ENCODE assay signal across 26 cellular contexts in the genomic region with DNA sequence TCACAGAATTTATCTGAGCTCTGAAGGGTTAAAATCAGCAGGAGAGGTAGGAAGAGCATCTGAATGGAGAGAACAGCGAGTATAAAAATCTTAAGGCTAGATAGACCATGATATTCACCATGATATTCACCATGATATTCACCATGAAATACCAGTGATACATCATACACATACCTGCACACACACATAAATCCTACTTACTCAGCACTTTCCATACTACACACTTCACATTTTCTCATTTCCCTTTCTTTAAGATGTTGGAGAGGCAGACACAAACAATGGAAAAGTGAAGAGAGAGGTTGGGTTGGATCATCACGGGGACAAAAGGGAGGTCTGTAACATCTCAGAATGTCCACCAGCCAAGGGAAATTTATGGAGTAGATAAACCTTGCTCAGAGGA.
"Had no signal": no experiment of that assay in that cellular context is flagged by ENCODE, and none has a peak within 500 bp of the region (broad histone marks: within the 10 kb centered on the region; RNA-seq: fewer than 3 reads in every experiment).

No MANE protein-coding gene starts in this region.

- H3K27me3 ChIP-seq: esophagus squamous epithelium, gastrocnemius medialis, left lung had no signal

- DNase-seq: cortex of kidney; effector CD8-positive, alpha-beta T cell; effector memory CD8-positive, alpha-beta T cell; endodermal cell; erythroblast; esophagus squamous epithelium; foreskin fibroblast; foreskin melanocyte; gastrocnemius medialis; glutamatergic neuron; head of caudate nucleus; heart right ventricle; hippocampal formation; left cardiac atrium; left lung; left ventricle myocardium superior; lower lobe of right lung; mesenchymal stem cell; mucosa of descending colon; naive B cell; naive thymus-derived CD8-positive, alpha-beta T cell had no signal

- H3K9me3 ChIP-seq: esophagus squamous epithelium, gastrocnemius medialis, heart right ventricle, left lung, lower lobe of right lung, mucosa of descending colon had no signal

- H3K27ac ChIP-seq: epithelial cell of prostate, esophagus squamous epithelium, gastrocnemius medialis, heart right ventricle, left lung, lower lobe of right lung had no signal

- FAIRE-seq: endometrium, islet of Langerhans, keratinocyte had no signal

- ATAC-seq: effector memory CD8-positive, alpha-beta T cell; esophagus mucosa; gastrocnemius medialis; heart right ventricle; left cardiac atrium; left lung; left ventricle myocardium superior; lower lobe of right lung; mucosa of descending colon; naive thymus-derived CD8-positive, alpha-beta T cell had no signal

- H3K4me1 ChIP-seq: gastrocnemius medialis, heart right ventricle, left lung, lower lobe of right lung had no signal

- H3K36me3 ChIP-seq: esophagus squamous epithelium, gastrocnemius medialis, heart right ventricle, left lung, lower lobe of right lung had no signal

- H3K4me3 ChIP-seq: esophagus squamous epithelium, gastrocnemius medialis, heart right ventricle, left lung, lower lobe of right lung, mucosa of descending colon had no signal
